Comparison of ENCODE assay signal across 22 cellular contexts in the genomic region with DNA sequence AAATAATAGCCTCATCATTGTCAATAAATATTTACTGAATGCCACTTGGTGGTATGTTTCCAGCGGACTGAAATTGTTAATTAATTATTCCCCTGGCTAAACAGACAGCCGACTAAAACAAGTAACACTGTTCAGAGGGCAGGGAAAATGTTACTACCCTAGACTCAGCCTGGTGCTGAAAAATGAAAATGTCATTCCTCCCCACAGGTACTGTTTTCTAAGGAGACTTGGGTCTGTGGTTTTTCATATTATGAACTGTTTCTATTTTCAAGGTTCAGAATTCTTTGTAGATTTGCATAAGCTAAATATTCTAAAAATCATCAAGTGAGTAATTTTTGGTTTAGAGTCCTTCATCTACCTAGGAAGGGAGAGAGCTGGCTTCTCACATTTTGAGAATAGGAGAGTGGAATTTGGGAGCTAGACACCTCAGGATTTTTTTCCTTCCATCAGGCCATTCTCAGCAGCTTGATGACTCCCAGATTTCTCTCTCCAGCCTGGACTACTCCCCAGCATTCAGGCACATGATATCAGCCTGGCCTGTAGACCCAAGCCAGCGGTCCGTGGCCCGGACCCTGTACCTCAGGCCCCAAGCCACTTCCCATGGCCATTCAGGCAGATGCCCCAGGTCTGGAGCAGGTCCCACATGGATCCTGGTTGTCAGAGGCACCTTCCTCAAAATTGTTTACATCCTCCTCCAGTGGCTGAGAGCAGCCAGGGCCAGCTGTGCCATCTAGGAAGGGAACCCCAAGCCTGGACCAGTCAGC. TPM values are rescaled to one million over a fixed set of nuclear protein-coding genes. Genes with fewer than 3 reads are reported as not detected.
DNase-seq lines count a peak whose midpoint lies in the region; ATAC-seq, FAIRE-seq and TF ChIP-seq lines count a peak whose summit lies in the region.
"Had no signal": no experiment of that assay in that cellular context is flagged by ENCODE, and none has a peak within 500 bp of the region (broad histone marks: within the 10 kb centered on the region; RNA-seq: fewer than 3 reads in every experiment).

No MANE protein-coding gene starts in this region.

- intact Hi-C loops in HepG2 (cut with micrococcal nuclease; ENCODE audit: unreplicated experiment): loop anchor here (10.0 kb wide), 2 partner anchors 59 to 241 kb away; no protein-coding TSS in a partner anchor
- intact Hi-C loops in A673 (cut with micrococcal nuclease; ENCODE audit: unreplicated experiment): no loop called here

- H2AFZ ChIP-seq in KMS-11 (ENCODE audit: low read depth) (no peak overlapping the region), HepG2 (ENCODE audit: low read length) (no peak overlapping the region)

- POLR2A ChIA-PET in HepG2 (lab: Yijun Ruan, JAX) (no interaction called here), A673 (lab: Charles Lee; ENCODE audit: low non-redundant PET) (no interaction called here)

- in situ Hi-C loops in HepG2 (cut with HindIII; ENCODE audit: extremely low pct_ligation_motif_present, low pct_unique_long_range_greater_than_20kb): loop anchor here (10.0 to 25.0 kb wide), 2 partner anchors 241 to 326 kb away; no protein-coding TSS in a partner anchor

- no peaks in the 10 kb centered on the region for H3K9me3 ChIP-seq in HepG2 (ENCODE audit: low read length)
- H3K9me3 ChIP-seq in A673 (ENCODE audit: low read depth, low read length, poor library complexity, severe bottlenecking): no peaks in the 10 kb centered on the region
- H3K9me3 ChIP-seq in upper lobe of left lung: no peaks in the 10 kb centered on the region

- CTCF ChIA-PET in HepG2 (lab: Yijun Ruan, JAX; ENCODE audit: low intra/inter-chr PET ratio, low total read pairs) (no interaction called here), A673 (lab: Charles Lee) (no interaction called here)

- no peak overlapping the region for H3K9ac ChIP-seq in KMS-11
- H3K9ac ChIP-seq in HepG2 (ENCODE audit: insufficient read depth, low read depth, low read length): no peak overlapping the region

- no peaks in the 10 kb centered on the region for H3K79me2 ChIP-seq in KMS-11 (ENCODE audit: insufficient read depth, low read depth)
- H3K79me2 ChIP-seq in HepG2 (ENCODE audit: insufficient read depth, low read length): no peaks in the 10 kb centered on the region

- H3K27me3 ChIP-seq in KMS-11 (ENCODE audit: insufficient read depth, low read depth) (no peaks in the 10 kb centered on the region), HepG2 (ENCODE audit: control insufficient read depth in 1 of 2, insufficient read depth in 2 of 2, low read length in 2 of 2) (no peaks in the 10 kb centered on the region), A673 (replicated peaks; ENCODE audit: insufficient read depth, low read depth, low read length, poor library complexity) (no peaks in the 10 kb centered on the region), upper lobe of left lung (no peaks in the 10 kb centered on the region)

- no peak for FAIRE-seq in HepG2 (lab: Jason Lieb, UNC)
- no peak for FAIRE-seq in urothelium cell line (lab: Jason Lieb, UNC)
- FAIRE-seq: H54, HTR-8/SVneo had no signal

- WGBS in HepG2 (ENCODE audit: low lambda C conversion rate): 16% methylated on average over 5 of the region's 5 CpGs
- WGBS in upper lobe of left lung, 2 donors: 88 to 91% methylated on average over 5 of the region's 5 CpGs

- no peak for TF ChIP-seq RAD21 in HepG2 (CRISPR knock-in tag; IDR thresholded peaks at IDR 0.05)

- no peak for TF ChIP-seq POLR2A in HepG2 (IDR thresholded peaks at IDR 0.05; ENCODE audit: insufficient read depth in 1 of 2, low read depth in 2 of 2, low read length in 2 of 2)
- TF ChIP-seq POLR2A in upper lobe of left lung (IDR thresholded peaks at IDR 0.05): no peak

- H3K4me1 ChIP-seq in KMS-11 (ENCODE audit: low read depth, poor library complexity, severe bottlenecking) (peaks cover 40% of the 10 kb centered on the region), HepG2 (ENCODE audit: insufficient read depth, low read length) (peaks cover 24% of the 10 kb centered on the region), A673 (ENCODE audit: insufficient read depth, low read length, poor library complexity, severe bottlenecking) (peaks cover 5% of the 10 kb centered on the region), upper lobe of left lung (peaks cover 10 to 15% (median 11%) of the 10 kb centered on the region in 4 donors)

- TF ChIP-seq CTCF in KMS-11 (conservative IDR thresholded peaks at IDR 0.05; ENCODE audit: low read depth, low read length) (no peak), HepG2 (CRISPR knock-in tag; IDR thresholded peaks at IDR 0.05) (no peak), A673 (conservative IDR thresholded peaks at IDR 0.05; ENCODE audit: low read depth, low read length) (no peak), upper lobe of left lung (IDR thresholded peaks at IDR 0.05) (no peak)

- H3K4me2 ChIP-seq in KMS-11 (peak overlapping the region; percentile 56), HepG2 (ENCODE audit: low read depth, low read length) (peak overlapping the region; percentile 19; the same call in 1 of the 2 replicates)

- H3K4me3 ChIP-seq in KMS-11 (IDR thresholded peaks at IDR 0.05; ENCODE audit: insufficient read depth, low read depth, low read length) (no peak overlapping the region), HepG2 (replicated peaks in 1 of 3; ENCODE audit: insufficient read depth in 1 of 3, low read depth in 2 of 3, low read length in 3 of 3) (no peak overlapping the region), A673 (ENCODE audit: low read depth, low read length, poor library complexity, severe bottlenecking) (no peak overlapping the region), upper lobe of left lung (no peak overlapping the region)

- BruUV-seq in HepG2 (replicated peaks; lab: Mats Ljungman, UMichigan) (no TSS peak), A673 (replicated peaks; lab: Mats Ljungman, UMichigan) (no TSS peak)

- H4K20me1 ChIP-seq in KMS-11 (ENCODE audit: insufficient read depth) (no peaks in the 10 kb centered on the region), HepG2 (ENCODE audit: insufficient read depth, low read length) (no peaks in the 10 kb centered on the region)

- TF ChIP-seq EP300 in HepG2 (IDR thresholded peaks at IDR 0.05; ENCODE audit: low read depth in 2 of 2, low read length in 2 of 2): no peak
- no peak for TF ChIP-seq EP300 in HepG2 (CRISPR knock-in tag; IDR thresholded peaks at IDR 0.05; ENCODE audit: borderline replicate concordance)
- TF ChIP-seq EP300 in upper lobe of left lung (IDR thresholded peaks at IDR 0.05): no peak

- H3K36me3 ChIP-seq in KMS-11 (ENCODE audit: insufficient read depth) (no peaks in the 10 kb centered on the region), HepG2 (replicated peaks in 1 of 2; ENCODE audit: control insufficient read depth in 1 of 2, insufficient read depth in 2 of 2, low read length in 2 of 2) (no peaks in the 10 kb centered on the region), A673 (ENCODE audit: insufficient read depth, low read length, poor library complexity, severe bottlenecking) (no peaks in the 10 kb centered on the region), upper lobe of left lung (no peaks in the 10 kb centered on the region)

- DNase-seq in HepG2 (ENCODE audit: low spot score) (no peak), urothelium cell line (ENCODE audit: low spot score) (no peak), A673 (ENCODE audit: low spot score) (no peak), upper lobe of left lung (no peak)
- DNase-seq: ACHN, AML-193, EL, NCI-H1048, NCI-H1436 treated with DMSO at 0.1 percent for 48 hours, NCI-H2029 treated with DMSO at 0.1 percent for 48 hours, NCI-H2171 treated with DMSO at 0.1 percent for 48 hours, NCI-H774 had no signal

- H3K27ac ChIP-seq in KMS-11 (no peak overlapping the region; the same call in 1 of the 2 replicates), HepG2 (ENCODE audit: extremely low read length, insufficient read depth, low read length) (no peak overlapping the region), A673 (ENCODE audit: low read depth, low read length, poor library complexity, severe bottlenecking) (no peak overlapping the region), upper lobe of left lung (no peak overlapping the region)
- H3K27ac ChIP-seq: HL-60 had no signal

- ATAC-seq in GM18498 (IDR thresholded peaks at IDR 0.05; ENCODE audit: unreplicated experiment) (peak; percentile 64), GM21717 (IDR thresholded peaks at IDR 0.05; ENCODE audit: unreplicated experiment) (peak; percentile 57), HepG2 (peak; percentile 62), HG03460 (IDR thresholded peaks at IDR 0.05; ENCODE audit: unreplicated experiment) (no peak), upper lobe of left lung (ENCODE audit: low FRiP score in 2 of 2) (no peak)
- ATAC-seq: Panc1 had no signal

TF ChIP-seq in HepG2, 621 proteins besides CTCF, POLR2A, EP300 and RAD21:
- no peak for TF ChIP-seq GTF3A (CRISPR knock-in tag; conservative IDR thresholded peaks at IDR 0.05)
- no peak for TF ChIP-seq ZMYM2 (CRISPR knock-in tag; IDR thresholded peaks at IDR 0.05)

RNA-seq across cellular contexts. Expression of gene BHMT, which starts 24.4 kb away (rescaled TPM):
- total RNA-seq in HepG2 (2016; rRNA removed; fragmentation: Illumina TruSeq; extraction: Trizol) (6.4 and 10.9 TPM in 2 replicates), A673 (2021) (not detected in 2 replicates), upper lobe of left lung (1 to 10 TPM in 1 of 6 donors, under 1 TPM in 2, not detected in 3; 0.26 to 1.4 (median 0.84) TPM)
- total RNA-seq in HepG2 (2016; cell fraction: cytosol; rRNA removed; fragmentation: Illumina TruSeq; extraction: Trizol; ENCODE audit: low read depth): 0.62 and 1.3 TPM in 2 replicates
- total RNA-seq in HepG2 (2016; cell fraction: insoluble cytoplasmic fraction; rRNA removed; fragmentation: Illumina TruSeq; extraction: Trizol): 7.5 and 9.6 TPM in 2 replicates
- 1.8 and 2.3 TPM in 2 replicates for total RNA-seq in HepG2 (2016; cell fraction: membrane; rRNA removed; fragmentation: Illumina TruSeq; extraction: Trizol)
- 3.3 and 3.5 TPM in 2 replicates for total RNA-seq in HepG2 (2016; cell fraction: nucleus; rRNA removed; fragmentation: Illumina TruSeq; extraction: Trizol)
- polyA plus RNA-seq in HepG2 (2011; rRNA removed): 0.40 and 0.63 TPM in 2 replicates
- polyA plus RNA-seq in HepG2 (2011; cell fraction: cytosol; rRNA removed): 0.72 and 0.81 TPM in 2 replicates
- polyA plus RNA-seq in HepG2 (2011; cell fraction: nucleus; rRNA removed): 1.0 and 1.3 TPM in 2 replicates
- 3.5 and 15.0 TPM in 2 replicates for polyA plus RNA-seq in HepG2 (2012)
- polyA plus RNA-seq in HepG2 (2016; cell fraction: cytosol; fragmentation: Illumina TruSeq; extraction: Trizol; ENCODE audit: low read depth): 0.29 and 0.47 TPM in 2 replicates
- polyA plus RNA-seq in HepG2 (2016; cell fraction: insoluble cytoplasmic fraction; fragmentation: Illumina TruSeq; extraction: Trizol; ENCODE audit: low read depth): 11.2 and 11.3 TPM in 2 replicates
- polyA plus RNA-seq in HepG2 (2016; cell fraction: membrane; fragmentation: Illumina TruSeq; extraction: Trizol; ENCODE audit: low read depth): 1.3 and 1.5 TPM in 2 replicates
- polyA plus RNA-seq in HepG2 (2016; cell fraction: nucleus; fragmentation: Illumina TruSeq; extraction: Trizol; ENCODE audit: insufficient read depth, low read depth): 4.6 and 5.3 TPM in 2 replicates
- polyA minus RNA-seq in HepG2 (2011; rRNA and poly(A)+ RNA removed; ENCODE audit: low replicate concordance): 1.1 TPM in 1 of 2 replicates, not detected in the other
- 1.1 and 1.4 TPM in 2 replicates for polyA minus RNA-seq in HepG2 (2011; cell fraction: cytosol; rRNA and poly(A)+ RNA removed)
- polyA minus RNA-seq in HepG2 (2011; cell fraction: nucleus; rRNA and poly(A)+ RNA removed): 1.3 and 3.9 TPM in 2 replicates
- total RNA-seq: NCI-H460 had no signal
- polyA plus RNA-seq: CD14-positive monocyte had no signal

Comparison
In these comparisons a context has a peak if more than half of its experiments do, and no peak if none do; other contexts are left out.
1. ATAC-seq: peak in GM18498 (single experiment), GM21717 (single experiment) and HepG2 (single experiment); none in HG03460 (single experiment) and upper lobe of left lung (0 of 2).